ENCODE assay signal across 22 cellular contexts in the genomic region with DNA sequence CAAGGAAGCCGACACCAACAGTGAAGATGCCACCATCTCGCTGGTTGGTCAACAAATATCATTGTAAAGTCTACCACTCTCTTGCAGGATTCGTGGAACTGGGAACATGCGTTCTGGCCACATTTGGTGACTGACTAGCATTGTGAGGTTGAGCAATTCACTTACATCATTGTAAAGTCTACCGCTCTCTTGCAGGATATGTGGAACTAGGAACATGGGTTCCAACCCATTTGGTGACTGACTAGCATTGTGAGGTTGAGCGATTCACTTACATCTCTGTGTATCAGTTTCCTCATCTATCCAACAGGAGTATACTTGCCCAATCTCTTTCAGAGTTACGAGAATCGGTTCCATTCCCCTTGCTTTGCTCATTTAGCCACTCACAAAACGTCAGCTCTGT. TPM values are rescaled to one million over a fixed set of nuclear protein-coding genes. Genes with fewer than 3 reads are reported as not detected.
A peak's percentile ranks its signal among the peaks of the same experiment; 100 is the strongest.
DNase-seq lines count a peak whose midpoint lies in the region; ATAC-seq, FAIRE-seq and TF ChIP-seq lines count a peak whose summit lies in the region.
"Had no signal": no experiment of that assay in that cellular context is flagged by ENCODE, and none has a peak within 500 bp of the region (broad histone marks: within the 10 kb centered on the region; RNA-seq: fewer than 3 reads in every experiment).

No MANE protein-coding gene starts in this region.

- no peaks in the 10 kb centered on the region for H3K36me3 ChIP-seq in HepG2 (replicated peaks in 1 of 2; ENCODE audit: control insufficient read depth in 1 of 2, insufficient read depth in 2 of 2, low read length in 2 of 2)
- no peaks in the 10 kb centered on the region for H3K36me3 ChIP-seq in right lobe of liver
- H3K36me3 ChIP-seq: BLaER1, MG63, SJSA1 had no signal

- intact Hi-C loops in HepG2 (cut with micrococcal nuclease; ENCODE audit: unreplicated experiment) (no loop called here), right lobe of liver (cut with DNase I) (no loop called here), head of caudate nucleus (cut with DNase I) (no loop called here)

- no peak overlapping the region for H3K4me2 ChIP-seq in HepG2 (ENCODE audit: low read depth, low read length)
- H3K4me2 ChIP-seq: BLaER1, PC-9 had no signal

- H2AFZ ChIP-seq in HepG2 (ENCODE audit: low read length) = no peak overlapping the region
- H2AFZ ChIP-seq: PC-9 had no signal

- TF ChIP-seq RAD21 in HepG2 (CRISPR knock-in tag; IDR thresholded peaks at IDR 0.05) = no peak

- 95% methylated on average over 9 of the region's 9 CpGs for WGBS in HepG2 (ENCODE audit: low lambda C conversion rate)
- WGBS in right lobe of liver (ENCODE audit: insufficient coverage, low coverage, low lambda C conversion rate, missing lambda C conversion rate) = 89% methylated on average over 8 of the region's 9 CpGs

- H3K79me2 ChIP-seq in HepG2 (ENCODE audit: insufficient read depth, low read length) = no peaks in the 10 kb centered on the region

- CTCF ChIA-PET in HepG2 (lab: Yijun Ruan, JAX; ENCODE audit: low intra/inter-chr PET ratio, low total read pairs) = no interaction called here

- no peaks in the 10 kb centered on the region for H4K20me1 ChIP-seq in HepG2 (ENCODE audit: insufficient read depth, low read length)
- H4K20me1 ChIP-seq: BLaER1 had no signal

- no TSS peak for BruUV-seq in HepG2 (replicated peaks; lab: Mats Ljungman, UMichigan)

- H3K27me3 ChIP-seq in HepG2 (ENCODE audit: control insufficient read depth in 1 of 2, insufficient read depth in 2 of 2, low read length in 2 of 2) = no peaks in the 10 kb centered on the region; a peak in 1 of 5 replicates
- H3K27me3 ChIP-seq in right lobe of liver = no peaks in the 10 kb centered on the region
- H3K27me3 ChIP-seq: BLaER1, MG63, SJSA1 had no signal

- no peak for DNase-seq in HepG2 (ENCODE audit: low spot score)
- no peak for DNase-seq in right lobe of liver
- DNase-seq in NB4 (ENCODE audit: low read depth) = peak; percentile 32
- DNase-seq in head of caudate nucleus = no peak
- no peak for DNase-seq in omental fat pad (ENCODE audit: low spot score)
- DNase-seq: CD8-positive, alpha-beta memory T cell; DMS79; Karpas-422; MG63; NCI-H1417; NCI-H187; NCI-H2107; NCI-H2227 treated with DMSO at 0.1 percent for 48 hours; NCI-H524; PC-9; SW 1271 had no signal

- no peak for FAIRE-seq in HepG2 (lab: Jason Lieb, UNC)

- H3K9ac ChIP-seq in HepG2 (ENCODE audit: insufficient read depth, low read depth, low read length) = no peak overlapping the region
- H3K9ac ChIP-seq: BLaER1 had no signal

- POLR2A ChIA-PET in HepG2 (lab: Yijun Ruan, JAX) = no interaction called here

- ATAC-seq in HepG2 (no peak), right lobe of liver (no peak), esophagus mucosa (peak; percentile 72), omental fat pad (ENCODE audit: low FRiP score) (no peak), GM18909 (IDR thresholded peaks at IDR 0.05; ENCODE audit: poor library complexity, unreplicated experiment) (no peak)

- H3K4me3 ChIP-seq in HepG2 (replicated peaks in 1 of 3; ENCODE audit: insufficient read depth in 1 of 3, low read depth in 2 of 3, low read length in 3 of 3) (no peak overlapping the region), right lobe of liver (no peak overlapping the region), NB4 (ENCODE audit: low read depth, low read length) (no peak overlapping the region)
- H3K4me3 ChIP-seq: BLaER1, MG63, PC-9, SJSA1 had no signal

- TF ChIP-seq CTCF in HepG2 (CRISPR knock-in tag; IDR thresholded peaks at IDR 0.05) = no peak
- TF ChIP-seq CTCF in right lobe of liver (IDR thresholded peaks at IDR 0.05) = no peak
- TF ChIP-seq CTCF in NB4 (IDR thresholded peaks at IDR 0.05; ENCODE audit: low read depth, low read length) = no peak
- TF ChIP-seq CTCF in omental fat pad (IDR thresholded peaks at IDR 0.05) = no peak

- H3K4me1 ChIP-seq in HepG2 (ENCODE audit: insufficient read depth, low read length) = peaks cover 57% of the 10 kb centered on the region
- H3K4me1 ChIP-seq in right lobe of liver = peaks cover 0 to 7% (median 3%) of the 10 kb centered on the region in 4 donors
- H3K4me1 ChIP-seq: SJSA1 had no signal

- TF ChIP-seq EP300 in HepG2 (IDR thresholded peaks at IDR 0.05; ENCODE audit: low read depth in 2 of 2, low read length in 2 of 2) (no peak), HepG2 (CRISPR knock-in tag; IDR thresholded peaks at IDR 0.05; ENCODE audit: borderline replicate concordance) (no peak)

- in situ Hi-C loops in HepG2 (cut with HindIII; ENCODE audit: extremely low pct_ligation_motif_present, low pct_unique_long_range_greater_than_20kb) = no loop called here

- H3K27ac ChIP-seq in HepG2 (ENCODE audit: extremely low read length, insufficient read depth, low read length) = no peak overlapping the region
- H3K27ac ChIP-seq in right lobe of liver = no peak overlapping the region
- H3K27ac ChIP-seq: BLaER1, PC-9, RWPE1, SJSA1 had no signal

- H3K9me3 ChIP-seq in HepG2 (ENCODE audit: low read length) (no peaks in the 10 kb centered on the region), right lobe of liver (no peaks in the 10 kb centered on the region)
- H3K9me3 ChIP-seq: BLaER1, MG63, SJSA1 had no signal

- TF ChIP-seq POLR2A in HepG2 (IDR thresholded peaks at IDR 0.05; ENCODE audit: insufficient read depth in 1 of 2, low read depth in 2 of 2, low read length in 2 of 2) (no peak), right lobe of liver (IDR thresholded peaks at IDR 0.05) (no peak), NB4 (IDR thresholded peaks at IDR 0.05; ENCODE audit: extremely low read depth, insufficient read length) (no peak)

TF ChIP-seq in HepG2, 621 proteins besides CTCF, POLR2A, EP300 and RAD21 (continues in another document):
- TF ChIP-seq, protein P1, sequence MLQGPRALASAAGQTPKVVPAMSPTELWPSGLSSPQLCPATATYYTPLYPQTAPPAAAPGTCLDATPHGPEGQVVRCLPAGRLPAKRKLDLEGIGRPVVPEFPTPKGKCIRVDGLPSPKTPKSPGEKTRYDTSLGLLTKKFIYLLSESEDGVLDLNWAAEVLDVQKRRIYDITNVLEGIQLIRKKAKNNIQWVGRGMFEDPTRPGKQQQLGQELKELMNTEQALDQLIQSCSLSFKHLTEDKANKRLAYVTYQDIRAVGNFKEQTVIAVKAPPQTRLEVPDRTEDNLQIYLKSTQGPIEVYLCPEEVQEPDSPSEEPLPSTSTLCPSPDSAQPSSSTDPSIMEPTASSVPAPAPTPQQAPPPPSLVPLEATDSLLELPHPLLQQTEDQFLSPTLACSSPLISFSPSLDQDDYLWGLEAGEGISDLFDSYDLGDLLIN (CRISPR knock-in tag; IDR thresholded peaks at IDR 0.05; ENCODE audit: borderline replicate concordance) = no peak

RNA-seq across cellular contexts. Expression of gene RPH3AL, which starts 42.6 kb away (rescaled TPM):
- total RNA-seq in HepG2 (2016; rRNA removed; fragmentation: Illumina TruSeq; extraction: Trizol) (6.7 and 7.8 TPM in 2 replicates), right lobe of liver (10 to 100 TPM; 17.6 to 74.0 (median 25.7) TPM), esophagus mucosa (10.0 TPM), omental fat pad (10 to 100 TPM; 10.0 to 51.1 (median 25.7) TPM)
- 10.8 and 13.9 TPM in 2 replicates for total RNA-seq in HepG2 (2016; cell fraction: cytosol; rRNA removed; fragmentation: Illumina TruSeq; extraction: Trizol; ENCODE audit: low read depth)
- total RNA-seq in HepG2 (2016; cell fraction: insoluble cytoplasmic fraction; rRNA removed; fragmentation: Illumina TruSeq; extraction: Trizol) = 8.0 and 8.6 TPM in 2 replicates
- total RNA-seq in HepG2 (2016; cell fraction: membrane; rRNA removed; fragmentation: Illumina TruSeq; extraction: Trizol) = 12.1 and 13.4 TPM in 2 replicates
- total RNA-seq in HepG2 (2016; cell fraction: nucleus; rRNA removed; fragmentation: Illumina TruSeq; extraction: Trizol) = 6.4 and 8.4 TPM in 2 replicates
- polyA plus RNA-seq in HepG2 (2011; rRNA removed) = 16.4 and 20.7 TPM in 2 replicates
- 14.3 and 17.0 TPM in 2 replicates for polyA plus RNA-seq in HepG2 (2011; cell fraction: cytosol; rRNA removed)
- polyA plus RNA-seq in HepG2 (2011; cell fraction: nucleus; rRNA removed) = 21.3 and 26.7 TPM in 2 replicates
- polyA plus RNA-seq in HepG2 (2012) = 11.7 and 14.0 TPM in 2 replicates
- polyA plus RNA-seq in HepG2 (2016; cell fraction: cytosol; fragmentation: Illumina TruSeq; extraction: Trizol; ENCODE audit: low read depth) = 4.1 and 4.3 TPM in 2 replicates
- 6.7 and 7.3 TPM in 2 replicates for polyA plus RNA-seq in HepG2 (2016; cell fraction: insoluble cytoplasmic fraction; fragmentation: Illumina TruSeq; extraction: Trizol; ENCODE audit: low read depth)
- polyA plus RNA-seq in HepG2 (2016; cell fraction: membrane; fragmentation: Illumina TruSeq; extraction: Trizol; ENCODE audit: low read depth) = 9.3 and 12.3 TPM in 2 replicates
- 8.0 and 9.6 TPM in 2 replicates for polyA plus RNA-seq in HepG2 (2016; cell fraction: nucleus; fragmentation: Illumina TruSeq; extraction: Trizol; ENCODE audit: insufficient read depth, low read depth)
- 4.7 and 30.0 TPM in 2 replicates for polyA minus RNA-seq in HepG2 (2011; rRNA and poly(A)+ RNA removed; ENCODE audit: low replicate concordance)
- polyA minus RNA-seq in HepG2 (2011; cell fraction: cytosol; rRNA and poly(A)+ RNA removed) = 12.5 TPM in 2 replicates
- 29.4 and 31.1 TPM in 2 replicates for polyA minus RNA-seq in HepG2 (2011; cell fraction: nucleus; rRNA and poly(A)+ RNA removed)

RNA-seq across cellular contexts. Expression of gene RFLNB, which starts 50.6 kb away (rescaled TPM):
- total RNA-seq in HepG2 (2016; rRNA removed; fragmentation: Illumina TruSeq; extraction: Trizol) (21.3 and 22.8 TPM in 2 replicates), right lobe of liver (1 to 10 TPM; 1.4 to 7.3 (median 4.1) TPM), esophagus mucosa (1.7 TPM), omental fat pad (10 to 100 TPM in 3 of 4 donors, 1 to 10 TPM in 1; 9.6 to 61.5 (median 30.9) TPM)
- total RNA-seq in HepG2 (2016; cell fraction: cytosol; rRNA removed; fragmentation: Illumina TruSeq; extraction: Trizol; ENCODE audit: low read depth) = 27.1 and 28.5 TPM in 2 replicates
- 19.3 and 21.8 TPM in 2 replicates for total RNA-seq in HepG2 (2016; cell fraction: insoluble cytoplasmic fraction; rRNA removed; fragmentation: Illumina TruSeq; extraction: Trizol)
- total RNA-seq in HepG2 (2016; cell fraction: membrane; rRNA removed; fragmentation: Illumina TruSeq; extraction: Trizol) = 58.7 and 64.2 TPM in 2 replicates
- 8.7 and 10.1 TPM in 2 replicates for total RNA-seq in HepG2 (2016; cell fraction: nucleus; rRNA removed; fragmentation: Illumina TruSeq; extraction: Trizol)
- polyA plus RNA-seq in HepG2 (2011; rRNA removed) = 3.1 and 3.2 TPM in 2 replicates
- 3.4 and 4.0 TPM in 2 replicates for polyA plus RNA-seq in HepG2 (2011; cell fraction: cytosol; rRNA removed)
- polyA plus RNA-seq in HepG2 (2011; cell fraction: nucleus; rRNA removed) = 2.1 and 2.5 TPM in 2 replicates
- polyA plus RNA-seq in HepG2 (2012) = 7.5 and 10.7 TPM in 2 replicates
- 44.9 and 45.8 TPM in 2 replicates for polyA plus RNA-seq in HepG2 (2016; cell fraction: cytosol; fragmentation: Illumina TruSeq; extraction: Trizol; ENCODE audit: low read depth)
- polyA plus RNA-seq in HepG2 (2016; cell fraction: insoluble cytoplasmic fraction; fragmentation: Illumina TruSeq; extraction: Trizol; ENCODE audit: low read depth) = 23.3 and 26.8 TPM in 2 replicates
- 59.7 and 67.0 TPM in 2 replicates for polyA plus RNA-seq in HepG2 (2016; cell fraction: membrane; fragmentation: Illumina TruSeq; extraction: Trizol; ENCODE audit: low read depth)
- polyA plus RNA-seq in HepG2 (2016; cell fraction: nucleus; fragmentation: Illumina TruSeq; extraction: Trizol; ENCODE audit: insufficient read depth, low read depth) = 18.9 and 19.1 TPM in 2 replicates
- polyA minus RNA-seq in HepG2 (2011; rRNA and poly(A)+ RNA removed; ENCODE audit: low replicate concordance) = 5.3 TPM in 1 of 2 replicates, not detected in the other
- 3.7 and 4.5 TPM in 2 replicates for polyA minus RNA-seq in HepG2 (2011; cell fraction: cytosol; rRNA and poly(A)+ RNA removed)
- polyA minus RNA-seq in HepG2 (2011; cell fraction: nucleus; rRNA and poly(A)+ RNA removed) = 0.90 and 1.4 TPM in 2 replicates
- total RNA-seq: HT-29 had no signal
